Comparison of ENCODE assay signal across 8 cellular contexts in the genomic region with DNA sequence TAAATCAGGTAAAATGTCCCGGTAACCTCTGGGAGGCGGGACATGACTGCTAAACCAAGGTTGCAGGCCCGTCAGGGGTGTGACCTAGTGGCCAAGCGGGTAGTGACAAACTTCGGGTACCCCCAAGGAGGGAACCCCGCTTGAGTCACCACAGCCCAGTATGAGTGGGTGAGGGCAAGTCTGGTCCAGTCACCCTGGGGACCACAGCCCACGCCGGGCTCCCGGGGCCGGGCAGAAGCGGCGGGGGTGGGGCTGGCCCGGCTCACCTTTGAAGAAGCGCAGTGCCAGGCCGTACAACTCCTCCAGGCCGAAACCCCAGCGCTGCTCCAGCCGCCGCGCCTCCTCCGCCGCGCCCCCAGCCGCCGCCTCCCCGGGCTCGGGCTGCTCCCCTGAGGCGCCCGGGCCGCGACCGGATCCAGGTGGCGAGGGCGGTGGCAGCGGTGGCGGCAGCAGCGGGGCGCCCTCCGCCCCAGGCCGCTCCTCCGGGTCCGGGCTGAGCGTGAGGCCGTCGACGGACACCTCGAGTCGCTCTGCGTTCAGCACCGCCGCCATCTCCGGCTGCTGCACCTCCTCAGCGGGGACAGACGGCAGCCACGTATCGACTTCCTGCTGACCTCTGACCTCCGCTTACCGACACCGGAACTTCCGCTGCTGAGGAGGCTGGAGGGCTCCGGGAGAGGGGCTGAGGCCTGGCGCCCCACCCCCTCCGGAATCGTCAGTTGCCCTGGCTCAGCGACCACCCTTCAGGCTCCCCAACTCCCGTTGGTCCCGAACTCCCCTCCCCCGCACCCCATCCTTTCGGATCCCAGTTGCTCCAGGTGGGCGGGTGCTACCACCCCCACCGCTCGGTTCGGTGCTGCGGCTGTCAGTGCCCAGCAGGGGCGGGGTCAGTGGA. TPM values are rescaled to one million over a fixed set of nuclear protein-coding genes. Genes with fewer than 3 reads are reported as not detected.
DNase-seq lines count a peak whose midpoint lies in the region; ATAC-seq, FAIRE-seq and TF ChIP-seq lines count a peak whose summit lies in the region.

A gene (minus strand): TSS at position 618 of the 895 bp plus-strand sequence. CDS start 66 bp downstream, at position 552.

- DNase-seq in AG08396 (ENCODE audit: low spot score), result peak; percentile 92
- DNase-seq in NCI-H345 (lab: John Stamatoyannopoulos, UW), result peak; percentile 91
- peak; percentile 82 for DNase-seq in WTC11 (ENCODE audit: low spot score)
- DNase-seq in bronchial epithelial cell (ENCODE audit: low read depth), result peak; percentile 62
- DNase-seq in immature natural killer cell, result peak; percentile 81 to 86 (median 86)
- DNase-seq in smooth muscle cell of the brain vasculature (ENCODE audit: low read depth, low spot score), result peak; percentile 57

- H3K36me3 Mint-ChIP-seq in WTC11, result peaks cover 8% of the 10 kb centered on the region
- no peaks in the 10 kb centered on the region for H3K36me3 Mint-ChIP-seq in immature natural killer cell

- H3K9me3 Mint-ChIP-seq in WTC11 (no peaks in the 10 kb centered on the region), immature natural killer cell (no peaks in the 10 kb centered on the region)

- ATAC-seq in GM19023 (IDR thresholded peaks at IDR 0.05; ENCODE audit: unreplicated experiment) (peak; percentile 96), HG03196 (IDR thresholded peaks at IDR 0.05; ENCODE audit: unreplicated experiment) (peak; percentile 97), WTC11 (peak; percentile 93)

- no peak for TF ChIP-seq CTCF in WTC11 (IDR thresholded peaks at IDR 0.05)
- TF ChIP-seq CTCF in bronchial epithelial cell (IDR thresholded peaks at IDR 0.05; ENCODE audit: insufficient read depth, low read length, severe bottlenecking), result no peak

- POLR2A ChIA-PET in WTC11 (lab: Charles Lee), result interaction anchor here (0.6 to 0.9 kb wide), 2 partner anchors 22 to 237 kb away, joined by 3 read pairs; no protein-coding TSS in a partner anchor

- H3K27me3 Mint-ChIP-seq in WTC11 (ENCODE audit: low read depth), result no peaks in the 10 kb centered on the region
- H3K27me3 Mint-ChIP-seq in immature natural killer cell (ENCODE audit: low read depth in 3 of 3), result peaks cover 0 to 6% (median 0%) of the 10 kb centered on the region in 3 donors

- no peak for FAIRE-seq in bronchial epithelial cell (lab: Jason Lieb, UNC)

- H3K27me3 ChIP-seq in bronchial epithelial cell (ENCODE audit: control insufficient read depth, insufficient read depth, low read length), result no peaks in the 10 kb centered on the region

- H3K4me1 Mint-ChIP-seq in WTC11 (peaks cover 23% of the 10 kb centered on the region), immature natural killer cell (peaks cover 44 to 47% of the 10 kb centered on the region in 2 donors)

- CTCF ChIA-PET in WTC11 (lab: Charles Lee), result interaction anchor here (0.5 to 7.0 kb wide), 5 partner anchors 11 to 305 kb away, joined by 3 to 40 read pairs (median 8); no protein-coding TSS in a partner anchor

- no peaks in the 10 kb centered on the region for H3K36me3 ChIP-seq in bronchial epithelial cell (ENCODE audit: control insufficient read depth, insufficient read depth, low read length)

- H3K4me3 Mint-ChIP-seq in WTC11 (peak within 1 kb of the TSS; percentile 97), immature natural killer cell (peak within 1 kb of the TSS; percentile 92 to 96 (median 95))

- H3K27ac Mint-ChIP-seq in WTC11, result peak within 1 kb of the TSS; percentile 97
- H3K27ac Mint-ChIP-seq in immature natural killer cell, result peak within 1 kb of the TSS; percentile 92 to 99 (median 95)

- peak within 1 kb of the TSS; percentile 66 for H3K4me3 ChIP-seq in bronchial epithelial cell (ENCODE audit: low read depth, low read length)

TF ChIP-seq in WTC11, 78 proteins besides CTCF, POLR2A, EP300 and RAD21 (continues in another document):
- TF ChIP-seq RELA (CRISPR knock-in tag; IDR thresholded peaks at IDR 0.05; ENCODE audit: borderline replicate concordance), result no peak
- TF ChIP-seq ZNF263 (CRISPR knock-in tag; IDR thresholded peaks at IDR 0.05; ENCODE audit: low read depth), result peak; percentile 22; the same call in 1 of the 2 replicates
- TF ChIP-seq, protein P1, sequence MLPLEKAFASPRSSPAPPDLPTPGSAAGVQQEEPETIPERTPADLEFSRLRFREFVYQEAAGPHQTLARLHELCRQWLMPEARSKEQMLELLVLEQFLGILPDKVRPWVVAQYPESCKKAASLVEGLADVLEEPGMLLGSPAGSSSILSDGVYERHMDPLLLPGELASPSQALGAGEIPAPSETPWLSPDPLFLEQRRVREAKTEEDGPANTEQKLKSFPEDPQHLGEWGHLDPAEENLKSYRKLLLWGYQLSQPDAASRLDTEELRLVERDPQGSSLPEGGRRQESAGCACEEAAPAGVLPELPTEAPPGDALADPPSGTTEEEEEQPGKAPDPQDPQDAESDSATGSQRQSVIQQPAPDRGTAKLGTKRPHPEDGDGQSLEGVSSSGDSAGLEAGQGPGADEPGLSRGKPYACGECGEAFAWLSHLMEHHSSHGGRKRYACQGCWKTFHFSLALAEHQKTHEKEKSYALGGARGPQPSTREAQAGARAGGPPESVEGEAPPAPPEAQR (CRISPR knock-in tag; IDR thresholded peaks at IDR 0.05), result no peak
- peak; percentile 44 for TF ChIP-seq ESRRA (CRISPR knock-in tag; IDR thresholded peaks at IDR 0.05; ENCODE audit: borderline replicate concordance)
- TF ChIP-seq, protein P2, sequence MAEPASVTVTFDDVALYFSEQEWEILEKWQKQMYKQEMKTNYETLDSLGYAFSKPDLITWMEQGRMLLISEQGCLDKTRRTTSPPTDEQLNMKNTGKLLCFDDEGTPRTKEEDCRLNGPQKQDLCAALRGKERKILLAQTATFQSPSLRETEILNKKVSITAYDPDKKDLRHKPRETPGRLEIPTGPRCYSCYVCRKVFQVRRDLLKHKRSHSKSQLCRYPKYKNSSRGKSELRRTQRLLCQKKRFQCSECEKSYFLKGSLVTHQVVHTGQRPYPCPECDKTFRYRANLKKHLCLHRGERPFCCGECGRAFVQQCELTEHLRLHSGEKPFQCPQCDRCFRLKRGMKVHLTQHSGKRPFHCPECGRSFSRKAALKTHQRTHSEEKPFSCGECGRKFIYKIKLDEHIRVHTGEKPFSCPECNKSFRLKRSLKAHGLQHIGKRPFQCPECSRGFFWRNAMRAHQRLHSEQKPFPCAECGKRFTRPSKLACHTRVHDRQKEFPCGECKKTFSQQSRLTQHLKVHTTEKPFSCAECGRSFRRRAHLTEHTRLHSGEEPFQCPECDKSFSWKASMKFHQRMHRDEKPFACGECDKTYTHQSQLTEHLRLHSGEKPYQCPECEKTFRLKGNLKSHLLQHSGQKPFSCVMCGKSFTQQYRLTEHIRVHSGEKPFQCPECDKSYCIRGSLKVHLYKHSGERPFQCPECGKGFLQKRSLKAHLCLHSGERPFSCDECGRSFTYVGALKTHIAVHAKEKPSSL (CRISPR knock-in tag; conservative IDR thresholded peaks at IDR 0.05), result no peak
- no peak for TF ChIP-seq ZNF317 (CRISPR knock-in tag; IDR thresholded peaks at IDR 0.05; ENCODE audit: borderline replicate concordance, low read depth)
- TF ChIP-seq EMX1 (CRISPR knock-in tag; IDR thresholded peaks at IDR 0.05), result no peak
- TF ChIP-seq, protein P3, sequence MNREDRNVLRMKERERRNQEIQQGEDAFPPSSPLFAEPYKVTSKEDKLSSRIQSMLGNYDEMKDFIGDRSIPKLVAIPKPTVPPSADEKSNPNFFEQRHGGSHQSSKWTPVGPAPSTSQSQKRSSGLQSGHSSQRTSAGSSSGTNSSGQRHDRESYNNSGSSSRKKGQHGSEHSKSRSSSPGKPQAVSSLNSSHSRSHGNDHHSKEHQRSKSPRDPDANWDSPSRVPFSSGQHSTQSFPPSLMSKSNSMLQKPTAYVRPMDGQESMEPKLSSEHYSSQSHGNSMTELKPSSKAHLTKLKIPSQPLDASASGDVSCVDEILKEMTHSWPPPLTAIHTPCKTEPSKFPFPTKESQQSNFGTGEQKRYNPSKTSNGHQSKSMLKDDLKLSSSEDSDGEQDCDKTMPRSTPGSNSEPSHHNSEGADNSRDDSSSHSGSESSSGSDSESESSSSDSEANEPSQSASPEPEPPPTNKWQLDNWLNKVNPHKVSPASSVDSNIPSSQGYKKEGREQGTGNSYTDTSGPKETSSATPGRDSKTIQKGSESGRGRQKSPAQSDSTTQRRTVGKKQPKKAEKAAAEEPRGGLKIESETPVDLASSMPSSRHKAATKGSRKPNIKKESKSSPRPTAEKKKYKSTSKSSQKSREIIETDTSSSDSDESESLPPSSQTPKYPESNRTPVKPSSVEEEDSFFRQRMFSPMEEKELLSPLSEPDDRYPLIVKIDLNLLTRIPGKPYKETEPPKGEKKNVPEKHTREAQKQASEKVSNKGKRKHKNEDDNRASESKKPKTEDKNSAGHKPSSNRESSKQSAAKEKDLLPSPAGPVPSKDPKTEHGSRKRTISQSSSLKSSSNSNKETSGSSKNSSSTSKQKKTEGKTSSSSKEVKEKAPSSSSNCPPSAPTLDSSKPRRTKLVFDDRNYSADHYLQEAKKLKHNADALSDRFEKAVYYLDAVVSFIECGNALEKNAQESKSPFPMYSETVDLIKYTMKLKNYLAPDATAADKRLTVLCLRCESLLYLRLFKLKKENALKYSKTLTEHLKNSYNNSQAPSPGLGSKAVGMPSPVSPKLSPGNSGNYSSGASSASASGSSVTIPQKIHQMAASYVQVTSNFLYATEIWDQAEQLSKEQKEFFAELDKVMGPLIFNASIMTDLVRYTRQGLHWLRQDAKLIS (CRISPR knock-in tag; IDR thresholded peaks at IDR 0.05; ENCODE audit: borderline replicate concordance), result no peak
- TF ChIP-seq, protein P4, sequence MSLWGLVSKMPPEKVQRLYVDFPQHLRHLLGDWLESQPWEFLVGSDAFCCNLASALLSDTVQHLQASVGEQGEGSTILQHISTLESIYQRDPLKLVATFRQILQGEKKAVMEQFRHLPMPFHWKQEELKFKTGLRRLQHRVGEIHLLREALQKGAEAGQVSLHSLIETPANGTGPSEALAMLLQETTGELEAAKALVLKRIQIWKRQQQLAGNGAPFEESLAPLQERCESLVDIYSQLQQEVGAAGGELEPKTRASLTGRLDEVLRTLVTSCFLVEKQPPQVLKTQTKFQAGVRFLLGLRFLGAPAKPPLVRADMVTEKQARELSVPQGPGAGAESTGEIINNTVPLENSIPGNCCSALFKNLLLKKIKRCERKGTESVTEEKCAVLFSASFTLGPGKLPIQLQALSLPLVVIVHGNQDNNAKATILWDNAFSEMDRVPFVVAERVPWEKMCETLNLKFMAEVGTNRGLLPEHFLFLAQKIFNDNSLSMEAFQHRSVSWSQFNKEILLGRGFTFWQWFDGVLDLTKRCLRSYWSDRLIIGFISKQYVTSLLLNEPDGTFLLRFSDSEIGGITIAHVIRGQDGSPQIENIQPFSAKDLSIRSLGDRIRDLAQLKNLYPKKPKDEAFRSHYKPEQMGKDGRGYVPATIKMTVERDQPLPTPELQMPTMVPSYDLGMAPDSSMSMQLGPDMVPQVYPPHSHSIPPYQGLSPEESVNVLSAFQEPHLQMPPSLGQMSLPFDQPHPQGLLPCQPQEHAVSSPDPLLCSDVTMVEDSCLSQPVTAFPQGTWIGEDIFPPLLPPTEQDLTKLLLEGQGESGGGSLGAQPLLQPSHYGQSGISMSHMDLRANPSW (CRISPR knock-in tag; conservative IDR thresholded peaks at IDR 0.05; ENCODE audit: low read depth), result no peak

RNA-seq across cellular contexts. Expression of the gene that starts here (rescaled TPM):
- total RNA-seq in WTC11 (2021), result 30.5 to 38.9 TPM (median 31.1 TPM) in 3 replicates
- 58.2 and 78.7 TPM in 2 replicates for total RNA-seq in bronchial epithelial cell
- 10 to 100 TPM in 2 of 3 donors, 1 to 10 TPM in 1; 4.8 to 23.2 (median 11.2) TPM for polyA plus RNA-seq in immature natural killer cell

Comparison
In these comparisons a context has a peak if more than half of its experiments do, and no peak if none do; other contexts are left out.
1. Peak in every context shown above with its lines: DNase-seq, ATAC-seq and H3K4me3 ChIP-seq.